ENCODE assay signal across 34 cellular contexts in genomic region chr3:81749285-81749684, GRCh38. TPM values are rescaled to one million over a fixed set of nuclear protein-coding genes. Genes with fewer than 3 reads are reported as not detected.
DNase-seq lines count a peak whose midpoint lies in the region; ATAC-seq, FAIRE-seq and TF ChIP-seq lines count a peak whose summit lies in the region.
"Had no signal": no experiment of that assay in that cellular context is flagged by ENCODE, and none has a peak within 500 bp of the region (broad histone marks: within the 10 kb centered on the region; RNA-seq: fewer than 3 reads in every experiment).

No MANE protein-coding gene starts in this region.

- H3K23ac ChIP-seq in mesendoderm (ENCODE audit: low read length): no peak overlapping the region

- no peak overlapping the region for H4K5ac ChIP-seq in mesendoderm (ENCODE audit: low read length)

- peaks cover 0 to 5% (median 0%) of the 10 kb centered on the region in 9 donors for H3K9me3 Mint-ChIP-seq in naive thymus-derived CD8-positive, alpha-beta T cell
- H3K9me3 Mint-ChIP-seq: activated CD8-positive, alpha-beta T cell treated with anti-CD3 and anti-CD28 coated beads for 36 hours; natural killer cell had no signal

- ATAC-seq in naive thymus-derived CD8-positive, alpha-beta T cell: no peak
- ATAC-seq in HG02840 (IDR thresholded peaks at IDR 0.05; ENCODE audit: low FRiP score, unreplicated experiment): no peak
- ATAC-seq: activated CD8-positive, alpha-beta T cell treated with anti-CD3 and anti-CD28 coated beads for 36 hours; heart right ventricle; natural killer cell; stimulated activated memory B cell treated with anti-CD40 and anti-IgM and Interleukin-4, amounts not matched to agents 10 μg/mL and 1 μg/mL and 100 μg/mL, for 72 hours had no signal

- no peak overlapping the region for H2BK15ac ChIP-seq in mesendoderm (replicated peaks; ENCODE audit: low read depth)

- no peak overlapping the region for H2BK120ac ChIP-seq in mesendoderm (ENCODE audit: low read depth, low read length)

- H3K56ac ChIP-seq in mesendoderm (ENCODE audit: low read length): no peak overlapping the region

- no peak overlapping the region for H2BK5ac ChIP-seq in mesendoderm (ENCODE audit: low read length)

- H3K4me3 ChIP-seq in cardiac fibroblast (replicated peaks in 1 of 2; ENCODE audit: low read depth in 2 of 2, low read length in 2 of 2) (no peak overlapping the region), mesendoderm (ENCODE audit: low read length) (no peak overlapping the region), smooth muscle cell (no peak overlapping the region)
- H3K4me3 ChIP-seq: BLaER1, breast epithelium, GM23248, heart right ventricle, Peyer's patch, transverse colon had no signal

- H3K36me3 Mint-ChIP-seq in naive thymus-derived CD8-positive, alpha-beta T cell: peaks cover 0 to 16% (median 11%) of the 10 kb centered on the region in 3 donors
- H3K36me3 Mint-ChIP-seq: natural killer cell had no signal

- no peaks in the 10 kb centered on the region for H3K79me1 ChIP-seq in mesendoderm (ENCODE audit: low read length)

- no peak overlapping the region for H2AFZ ChIP-seq in smooth muscle cell (ENCODE audit: low read depth)
- H2AFZ ChIP-seq: GM23248 had no signal

- H3K9me3 ChIP-seq in smooth muscle cell (replicated peaks; ENCODE audit: low read depth): no peaks in the 10 kb centered on the region
- H3K9me3 ChIP-seq: breast epithelium, Peyer's patch, transverse colon had no signal

- no peak overlapping the region for H3K18ac ChIP-seq in mesendoderm (ENCODE audit: low read length)

- no peak overlapping the region for H3K27ac ChIP-seq in mesendoderm (ENCODE audit: low read depth, low read length)
- no peak overlapping the region for H3K27ac ChIP-seq in smooth muscle cell (ENCODE audit: low read depth)
- H3K27ac ChIP-seq: BLaER1, breast epithelium, epithelial cell of prostate, GM23248, Peyer's patch, transverse colon had no signal

- no peaks in the 10 kb centered on the region for H3K27me3 ChIP-seq in mesendoderm (ENCODE audit: insufficient read depth, low read length, poor library complexity)
- no peaks in the 10 kb centered on the region for H3K27me3 ChIP-seq in smooth muscle cell (ENCODE audit: low read depth)
- H3K27me3 ChIP-seq: BLaER1, breast epithelium, heart right ventricle, Peyer's patch, transverse colon had no signal

- H3K9ac ChIP-seq in mesendoderm (ENCODE audit: low read length) (no peak overlapping the region), smooth muscle cell (ENCODE audit: low read depth) (no peak overlapping the region)
- H3K9ac ChIP-seq: BLaER1, GM23248 had no signal

- peak; percentile 3 for DNase-seq in Daoy (ENCODE audit: low read depth)
- no peak for DNase-seq in HTR-8/SVneo (ENCODE audit: insufficient read length, low spot score)
- peak; percentile 47 to 70 for DNase-seq in cardiac fibroblast (ENCODE audit: low read depth in 2 of 2)
- peak; percentile 48 for DNase-seq in mesendoderm
- DNase-seq in naive thymus-derived CD8-positive, alpha-beta T cell: no peak
- DNase-seq in HuH-7.5 (ENCODE audit: low spot score): no peak
- DNase-seq in smooth muscle cell (lab: John Stamatoyannopoulos, UW; ENCODE audit: unreplicated experiment): no peak
- DNase-seq: activated CD8-positive, alpha-beta memory T cell treated with anti-CD3 and anti-CD28 coated beads, Interleukin-2, amount 50 U/mL, for 48 hours; activated CD8-positive, alpha-beta T cell treated with anti-CD3 and anti-CD28 coated beads for 36 hours; activated naive CD4-positive, alpha-beta T cell treated with anti-CD3 and anti-CD28 coated beads, Interleukin-2, amount 50 U/mL, for 16 hours; amygdala; DMS 273 treated with DMSO at 0.1 percent for 48 hours; GM23248; heart right ventricle; Kasumi-1; kidney glomerular epithelial cell; MV-4-11; natural killer cell; NCI-H1436; NCI-H2081; NCI-H2227 treated with DMSO at 0.1 percent for 48 hours; NCI-H526 treated with DMSO at 0.1 percent for 48 hours; occipital lobe; Peyer's patch; SIG-M5; SW 1271; T-helper 9 cell; transverse colon had no signal

- no peak overlapping the region for H3K4ac ChIP-seq in mesendoderm (ENCODE audit: low read depth, low read length)

- FAIRE-seq in HTR-8/SVneo (lab: Jason Lieb, UNC): peak; percentile 60
- FAIRE-seq: G401.6 had no signal

- no peak overlapping the region for H3K27ac Mint-ChIP-seq in naive thymus-derived CD8-positive, alpha-beta T cell
- H3K27ac Mint-ChIP-seq: activated CD8-positive, alpha-beta T cell treated with anti-CD3 and anti-CD28 coated beads for 36 hours; natural killer cell; stimulated activated memory B cell treated with anti-CD40 and anti-IgM and Interleukin-4, amounts not matched to agents 10 μg/mL and 1 μg/mL and 100 μg/mL, for 72 hours had no signal

- no peaks in the 10 kb centered on the region for H3K36me3 ChIP-seq in mesendoderm (ENCODE audit: control insufficient read depth, insufficient read depth, low read length)
- H3K36me3 ChIP-seq in smooth muscle cell (ENCODE audit: low read depth): no peaks in the 10 kb centered on the region
- H3K36me3 ChIP-seq: breast epithelium, Peyer's patch, transverse colon had no signal

- H4K20me1 ChIP-seq in smooth muscle cell (ENCODE audit: low read depth): no peaks in the 10 kb centered on the region

- no peak for TF ChIP-seq CTCF in cardiac fibroblast (IDR thresholded peaks at IDR 0.05; ENCODE audit: low read depth, low read length)
- no peak for TF ChIP-seq CTCF in smooth muscle cell (IDR thresholded peaks at IDR 0.05; ENCODE audit: borderline replicate concordance, insufficient read depth, poor library complexity, severe bottlenecking)

- H2AK5ac ChIP-seq in mesendoderm (ENCODE audit: low read length): no peak overlapping the region

- H3K27me3 Mint-ChIP-seq in naive thymus-derived CD8-positive, alpha-beta T cell: no peaks in the 10 kb centered on the region
- H3K27me3 Mint-ChIP-seq: activated CD8-positive, alpha-beta T cell treated with anti-CD3 and anti-CD28 coated beads for 36 hours; stimulated activated memory B cell treated with anti-CD40 and anti-IgM and Interleukin-4, amounts not matched to agents 10 μg/mL and 1 μg/mL and 100 μg/mL, for 72 hours had no signal

- H3K4me2 ChIP-seq in mesendoderm (ENCODE audit: low read length) (no peak overlapping the region), smooth muscle cell (no peak overlapping the region)
- H3K4me2 ChIP-seq: BLaER1 had no signal

- peaks cover 0 to 4% (median 0%) of the 10 kb centered on the region in 4 donors for H3K4me1 Mint-ChIP-seq in naive thymus-derived CD8-positive, alpha-beta T cell

- H3K79me2 ChIP-seq in mesendoderm (ENCODE audit: control insufficient read depth, insufficient read depth, low read length) (no peaks in the 10 kb centered on the region), smooth muscle cell (ENCODE audit: low read depth) (peaks cover 18% of the 10 kb centered on the region)

- H4K8ac ChIP-seq in mesendoderm (ENCODE audit: low read depth, low read length): no peak overlapping the region

- no peak overlapping the region for H3K4me3 Mint-ChIP-seq in naive thymus-derived CD8-positive, alpha-beta T cell
- H3K4me3 Mint-ChIP-seq: activated CD8-positive, alpha-beta T cell treated with anti-CD3 and anti-CD28 coated beads for 36 hours; natural killer cell; stimulated activated memory B cell treated with anti-CD40 and anti-IgM and Interleukin-4, amounts not matched to agents 10 μg/mL and 1 μg/mL and 100 μg/mL, for 72 hours had no signal

- H3F3A ChIP-seq in smooth muscle cell (ENCODE audit: low read depth): peaks cover under 1% of the 10 kb centered on the region

- H3K4me1 ChIP-seq in mesendoderm (ENCODE audit: control insufficient read depth, low read depth, low read length) (no peaks in the 10 kb centered on the region), smooth muscle cell (ENCODE audit: low read depth) (peaks cover 8% of the 10 kb centered on the region)
- H3K4me1 ChIP-seq: BLaER1, breast epithelium had no signal

- POLR2A ChIA-PET in naive thymus-derived CD8-positive, alpha-beta T cell (lab: Charles Lee): no interaction called here

- WGBS in mesendoderm (ENCODE audit: extremely low coverage, insufficient coverage, low lambda C conversion rate): no CpG with 5 or more reads among the region's 2 CpGs
- 84% methylated on average over 2 of the region's 2 CpGs for WGBS in smooth muscle cell (ENCODE audit: low lambda C conversion rate)

RNA-seq across cellular contexts. Expression of gene GBE1, which starts 12.2 kb away (rescaled TPM):
- 18.1 and 28.6 TPM in 2 replicates for total RNA-seq in Daoy (2014; rRNA removed; shearing (Covaris generic))
- 4.9 TPM for polyA plus RNA-seq in mesendoderm (2013, experiment 1 of 2)
- 4.7 TPM for polyA plus RNA-seq in mesendoderm (2013, experiment 2 of 2)
- 1 to 10 TPM; 8.9 to 9.0 TPM for total RNA-seq in naive thymus-derived CD8-positive, alpha-beta T cell
- 10 to 100 TPM in 1 of 3 donors, 1 to 10 TPM in 2; 9.8 to 10.4 (median 10.0) TPM for polyA plus RNA-seq in naive thymus-derived CD8-positive, alpha-beta T cell
- 50.8 and 52.4 TPM in 2 replicates for total RNA-seq in smooth muscle cell
- 23.4 and 36.2 TPM in 2 replicates for polyA plus RNA-seq in smooth muscle cell

Comparison
In these comparisons a context has a peak if more than half of its experiments do, and no peak if none do; other contexts are left out.
1. DNase-seq: peak in Daoy (single experiment), cardiac fibroblast (2 of 2) and mesendoderm (single experiment); none in HTR-8/SVneo (single experiment), naive thymus-derived CD8-positive, alpha-beta T cell (0 of 10), HuH-7.5 (single experiment) and smooth muscle cell (single experiment).